2 cellular contexts compared by ENCODE assay signal in genomic region chr12:6567824-6568617, GRCh38.
TF ChIP-seq lines count a peak whose summit lies in the region.

TSS of gene NOP2 (minus strand) at chr12:6568291. CDS start at chr12:6567918, 373 bp downstream.

TF ChIP-seq in HEK293, 187 proteins besides CTCF, POLR2A, EP300 and RAD21 (continued from another document and continues in another):
- TF ChIP-seq ZNF645 (tag by site-specific recombination; IDR thresholded peaks at IDR 0.05) (0 out of 2 replicates have a peak, but pooled peaks have one; percentile 47), ZNF280C (tag by site-specific recombination; IDR thresholded peaks at IDR 0.05) (no peak), ZBTB20 (tag by site-specific recombination; IDR thresholded peaks at IDR 0.05) (peak; percentile 89), PRDM1 (tag by site-specific recombination; IDR thresholded peaks at IDR 0.05) (peak; percentile 89), ZNF2 (tag by site-specific recombination; IDR thresholded peaks at IDR 0.05) (peak; percentile 16; the same call in 1 of the 2 replicates), ZNF629 (tag by site-specific recombination; IDR thresholded peaks at IDR 0.05) (peak; percentile 88), ZNF621 (tag by site-specific recombination; IDR thresholded peaks at IDR 0.05) (no peak), ZBTB26 (tag by site-specific recombination; optimal IDR thresholded peaks at IDR 0.05) (peak; percentile 90), ZNF394 (tag by site-specific recombination; IDR thresholded peaks at IDR 0.05; ENCODE audit: borderline replicate concordance) (peak; percentile 27; the same call in 1 of the 2 replicates), YY2 (tag by site-specific recombination; IDR thresholded peaks at IDR 0.05) (peak; percentile 57; the same call in 1 of the 2 replicates), ZXDB (tag by site-specific recombination; IDR thresholded peaks at IDR 0.05) (peak; percentile 74), ZNF843 (tag by site-specific recombination; IDR thresholded peaks at IDR 0.05) (0 out of 2 replicates have a peak, but pooled peaks have one; percentile 11), ZBTB11 (tag by site-specific recombination; conservative IDR thresholded peaks at IDR 0.05; ENCODE audit: low read depth) (peak; percentile 96), ZNF791 (tag by site-specific recombination; IDR thresholded peaks at IDR 0.05) (no peak), ZNF580 (tag by site-specific recombination; IDR thresholded peaks at IDR 0.05) (0 out of 2 replicates have a peak, but pooled peaks have one; percentile 13), ZEB2 (tag by site-specific recombination; IDR thresholded peaks at IDR 0.05) (0 out of 2 replicates have a peak, but pooled peaks have one; percentile 55), ZNF792 (tag by site-specific recombination; IDR thresholded peaks at IDR 0.05) (peak; percentile 37; the same call in 1 of the 2 replicates), ZSCAN30 (tag by site-specific recombination; IDR thresholded peaks at IDR 0.05) (peak; percentile 54; the same call in 1 of the 2 replicates), GLIS2 (tag by site-specific recombination; IDR thresholded peaks at IDR 0.05) (peak; percentile 48), BCL11B (tag by site-specific recombination; IDR thresholded peaks at IDR 0.05; ENCODE audit: low read depth) (0 out of 2 replicates have a peak, but pooled peaks have one; percentile 50), ZBTB7A (tag by site-specific recombination; IDR thresholded peaks at IDR 0.05; ENCODE audit: low read depth) (0 out of 2 replicates have a peak, but pooled peaks have one; percentile 18), ZBTB48 (tag by site-specific recombination; IDR thresholded peaks at IDR 0.05) (peak; percentile 43; the same call in 1 of the 2 replicates), ZNF324 (tag by site-specific recombination; IDR thresholded peaks at IDR 0.05) (0 out of 2 replicates have a peak, but pooled peaks have one; percentile 41)

TF ChIP-seq in SK-N-SH, 30 proteins besides CTCF, POLR2A, EP300 and RAD21 (continued from another document):
- TF ChIP-seq ZBTB33 (IDR thresholded peaks at IDR 0.05; ENCODE audit: borderline replicate concordance, low read depth) (peak; percentile 35; the same call in 1 of the 2 replicates), MXI1 (IDR thresholded peaks at IDR 0.05; ENCODE audit: low read depth, low read length) (peak; percentile 99), SMC3 (IDR thresholded peaks at IDR 0.05; ENCODE audit: low read depth, low read length) (no peak), RCOR1 (IDR thresholded peaks at IDR 0.05; ENCODE audit: low read length) (peak; percentile 41; the same call in 1 of the 2 replicates), TEAD4 (IDR thresholded peaks at IDR 0.05; ENCODE audit: borderline replicate concordance, insufficient read depth) (no peak), FOSL2 (IDR thresholded peaks at IDR 0.05; ENCODE audit: borderline replicate concordance, low read depth) (no peak), PBX3 (IDR thresholded peaks at IDR 0.05) (no peak), USF1 (IDR thresholded peaks at IDR 0.05; ENCODE audit: borderline replicate concordance, low read depth) (no peak), MAX (IDR thresholded peaks at IDR 0.05; ENCODE audit: low read depth) (peak; percentile 97), YY1 (IDR thresholded peaks at IDR 0.05; ENCODE audit: low read depth) (no peak), JUND (IDR thresholded peaks at IDR 0.05) (no peak; the same call in 1 of the 2 replicates), GABPA (IDR thresholded peaks at IDR 0.05; ENCODE audit: low read depth) (peak; percentile 79), RXRA (IDR thresholded peaks at IDR 0.05; ENCODE audit: borderline replicate concordance, low read depth) (no peak), NRF1 (IDR thresholded peaks at IDR 0.05; ENCODE audit: low read depth, low read length) (peak; percentile 79), USF2 (IDR thresholded peaks at IDR 0.05; ENCODE audit: borderline replicate concordance, low read depth, low read length) (no peak), FOXM1 (IDR thresholded peaks at IDR 0.05; ENCODE audit: low read depth) (no peak), FOXJ3 (CRISPR knock-in tag; IDR thresholded peaks at IDR 0.05) (peak; percentile 36; the same call in 1 of the 2 replicates), NFIC (IDR thresholded peaks at IDR 0.05; ENCODE audit: borderline replicate concordance) (no peak), MEF2A (IDR thresholded peaks at IDR 0.05; ENCODE audit: borderline replicate concordance, low read depth) (no peak), GATA2 (CRISPR knock-in tag; IDR thresholded peaks at IDR 0.05) (no peak), IRF3 (IDR thresholded peaks at IDR 0.05; ENCODE audit: low read depth, low read length) (no peak), POLR2AphosphoS5 (IDR thresholded peaks at IDR 0.05; ENCODE audit: low read depth, low read length) (peak; percentile 95), CHD2 (IDR thresholded peaks at IDR 0.05; ENCODE audit: low read length, partially characterized antibody) (peak; percentile 57)
